2 cellular contexts compared by ENCODE assay signal in genomic region chr11:3825473-3826154, GRCh38.
TF ChIP-seq lines count a peak whose summit lies in the region.

No MANE protein-coding gene starts in this region.

TF ChIP-seq in Ishikawa, 13 proteins besides CTCF, POLR2A, EP300 and RAD21:
- TF ChIP-seq EGR1 (IDR thresholded peaks at IDR 0.05), result no peak
- no peak for TF ChIP-seq USF1 (IDR thresholded peaks at IDR 0.05)
- TF ChIP-seq REST (IDR thresholded peaks at IDR 0.05; ENCODE audit: low read depth), result no peak
- TF ChIP-seq CREB1 (IDR thresholded peaks at IDR 0.05; ENCODE audit: low read depth), result no peak
- TF ChIP-seq NFIC (IDR thresholded peaks at IDR 0.05), result no peak
- no peak for TF ChIP-seq FOXM1 (IDR thresholded peaks at IDR 0.05; ENCODE audit: borderline replicate concordance, low read depth)
- TF ChIP-seq TAF1 (IDR thresholded peaks at IDR 0.05; ENCODE audit: low read depth), result no peak
- no peak for TF ChIP-seq TEAD4 (IDR thresholded peaks at IDR 0.05)
- TF ChIP-seq YY1 (IDR thresholded peaks at IDR 0.05; ENCODE audit: low read depth), result 0 out of 2 replicates have a peak, but pooled peaks have one; percentile 3

TF ChIP-seq in GM12878, 131 proteins besides CTCF, POLR2A, EP300 and RAD21:
- no peak for TF ChIP-seq RUNX3 (IDR thresholded peaks at IDR 0.05; ENCODE audit: low read length)
- TF ChIP-seq SMARCA5 (IDR thresholded peaks at IDR 0.05), result no peak
- no peak for TF ChIP-seq IKZF1 (conservative IDR thresholded peaks at IDR 0.05)
- no peak for TF ChIP-seq CHD4 (IDR thresholded peaks at IDR 0.05)
- no peak for TF ChIP-seq SREBF2 (IDR thresholded peaks at IDR 0.05; ENCODE audit: low read length)
- TF ChIP-seq JUND (IDR thresholded peaks at IDR 0.05; ENCODE audit: low read depth, low read length), result no peak
- TF ChIP-seq HDGF (IDR thresholded peaks at IDR 0.05), result no peak
- TF ChIP-seq NFXL1 (IDR thresholded peaks at IDR 0.05; ENCODE audit: borderline replicate concordance), result no peak
- no peak for TF ChIP-seq TCF12 (IDR thresholded peaks at IDR 0.05; ENCODE audit: low read depth, low read length)
- no peak for TF ChIP-seq EGR1 (IDR thresholded peaks at IDR 0.05; ENCODE audit: borderline replicate concordance in 1 of 2, low read depth in 2 of 2, low read length in 2 of 2)
- TF ChIP-seq MAX (IDR thresholded peaks at IDR 0.05; ENCODE audit: low read depth, low read length), result no peak
- peak; percentile 43; the same call in 1 of the 2 replicates for TF ChIP-seq ATF2 (IDR thresholded peaks at IDR 0.05; ENCODE audit: low read length)
- TF ChIP-seq GATAD2B (conservative IDR thresholded peaks at IDR 0.05; ENCODE audit: low read depth), result no peak
- peak; percentile 21; the same call in 1 of the 2 replicates for TF ChIP-seq CBFB (IDR thresholded peaks at IDR 0.05; ENCODE audit: low read depth)
- TF ChIP-seq HDAC6 (IDR thresholded peaks at IDR 0.05; ENCODE audit: unreplicated experiment), result no peak
- TF ChIP-seq ZNF217 (IDR thresholded peaks at IDR 0.05), result no peak
- no peak for TF ChIP-seq TCF7 (IDR thresholded peaks at IDR 0.05; ENCODE audit: borderline replicate concordance)
- no peak for TF ChIP-seq SMAD1 (IDR thresholded peaks at IDR 0.05; ENCODE audit: low read depth, partially characterized antibody)
- 0 out of 2 replicates have a peak, but pooled peaks have one; percentile 20 for TF ChIP-seq MTA3 (IDR thresholded peaks at IDR 0.05; ENCODE audit: borderline replicate concordance, low read length)
- no peak for TF ChIP-seq RELA (IDR thresholded peaks at IDR 0.05; ENCODE audit: borderline replicate concordance, partially characterized antibody)
- no peak for TF ChIP-seq SIX5 (IDR thresholded peaks at IDR 0.05; ENCODE audit: low read depth, low read length, severe bottlenecking)
- TF ChIP-seq IRF5 (IDR thresholded peaks at IDR 0.05; ENCODE audit: borderline replicate concordance), result no peak
- TF ChIP-seq POLR2AphosphoS5 (IDR thresholded peaks at IDR 0.05; ENCODE audit: low read length), result peak; percentile 50
- TF ChIP-seq SMC3 (IDR thresholded peaks at IDR 0.05; ENCODE audit: borderline replicate concordance, low read length), result no peak
- TF ChIP-seq PAX5 (IDR thresholded peaks at IDR 0.05; ENCODE audit: borderline replicate concordance, low read depth, low read length), result no peak
